Comparison of ENCODE assay signal across 8 cellular contexts in the genomic region with DNA sequence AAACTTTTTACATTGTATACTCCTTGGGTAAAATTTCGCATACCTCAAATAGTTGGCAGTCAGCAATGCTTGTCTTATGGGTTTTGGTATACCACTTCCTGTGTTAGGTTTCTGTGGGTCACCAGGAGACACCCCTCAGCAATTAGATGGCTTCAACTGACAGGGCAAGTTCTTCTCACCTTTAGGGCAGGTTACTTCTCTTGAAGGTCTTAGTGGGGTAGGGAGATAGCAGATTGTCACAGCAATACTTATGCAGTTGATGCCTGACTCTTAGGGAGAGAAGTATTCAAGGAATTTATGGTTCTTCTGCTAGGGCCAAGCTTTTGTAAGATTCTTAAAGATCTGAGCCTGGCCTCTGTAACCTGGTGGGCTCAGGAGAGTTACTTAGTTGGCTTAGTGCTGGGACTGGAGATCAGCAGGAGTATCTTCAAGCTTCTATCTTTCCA. TPM values are rescaled to one million over a fixed set of nuclear protein-coding genes. Genes with fewer than 3 reads are reported as not detected.
DNase-seq lines count a peak whose midpoint lies in the region; ATAC-seq and TF ChIP-seq lines count a peak whose summit lies in the region.

No MANE protein-coding gene starts in this region.

- H3K4me3 ChIP-seq in AG09309 (ENCODE audit: control insufficient read depth, low read depth, low read length), result no peak overlapping the region
- H3K4me3 ChIP-seq in astrocyte of the cerebellum (ENCODE audit: low read depth, low read length), result no peak overlapping the region
- H3K4me3 ChIP-seq in neural progenitor cell, result no peak overlapping the region
- no peak overlapping the region for H3K4me3 ChIP-seq in neuronal stem cell (ENCODE audit: low read length in 2 of 2)

- H3K14ac ChIP-seq in neuronal stem cell (ENCODE audit: low read length), result no peak overlapping the region

- H3K9ac ChIP-seq in neural progenitor cell, result no peak overlapping the region
- no peak overlapping the region for H3K9ac ChIP-seq in neuronal stem cell (ENCODE audit: low read depth, low read length, poor library complexity)

- no peak for TF ChIP-seq CTCF in AG09309 (IDR thresholded peaks at IDR 0.05; ENCODE audit: control insufficient read depth, insufficient read depth, low read depth, low read length, missing control alignments)
- no peak for TF ChIP-seq CTCF in astrocyte of the cerebellum (IDR thresholded peaks at IDR 0.05; ENCODE audit: low read depth, low read length, missing control alignments)
- no peak for TF ChIP-seq CTCF in neural progenitor cell (IDR thresholded peaks at IDR 0.05)

- H3K27me3 ChIP-seq in neural progenitor cell (no peaks in the 10 kb centered on the region), neuronal stem cell (ENCODE audit: control insufficient read depth in 3 of 3, insufficient read depth in 3 of 3, low read depth in 1 of 3, low read length in 3 of 3) (no peaks in the 10 kb centered on the region)

- H4K8ac ChIP-seq in neuronal stem cell (ENCODE audit: low read depth, low read length), result no peak overlapping the region

- no peak overlapping the region for H2BK12ac ChIP-seq in neuronal stem cell (ENCODE audit: low read length)

- DNase-seq in AG09309 (ENCODE audit: low read depth) (peak; percentile 2), HT1080 (ENCODE audit: low read depth) (peak; percentile 61), astrocyte of the cerebellum (ENCODE audit: low read depth) (peak; percentile 61), neural progenitor cell (ENCODE audit: low spot score) (peak; percentile 21), NCI-H510A (lab: John Stamatoyannopoulos, UW) (no peak), neuronal stem cell (ENCODE audit: low spot score) (no peak)
- DNase-seq in effector CD8-positive, alpha-beta T cell (lab: John Stamatoyannopoulos, UW), result no peak

- peaks cover 16% of the 10 kb centered on the region for H3F3A ChIP-seq in neural progenitor cell (ENCODE audit: low read depth)

- H3K23ac ChIP-seq in neuronal stem cell (ENCODE audit: low read depth, low read length, poor library complexity), result no peak overlapping the region

- in situ Hi-C loops in astrocyte of the cerebellum (cut with HindIII; ENCODE audit: low sequenced_read_pairs), result no loop called here

- no peak overlapping the region for H2BK15ac ChIP-seq in neuronal stem cell (ENCODE audit: low read length)

- peaks cover 7% of the 10 kb centered on the region for H3K4me1 ChIP-seq in neural progenitor cell
- peaks cover 0 to 3% of the 10 kb centered on the region in 2 donors for H3K4me1 ChIP-seq in neuronal stem cell (ENCODE audit: control insufficient read depth in 2 of 2, insufficient read depth in 1 of 2, low read depth in 1 of 2, low read length in 2 of 2)

- no peaks in the 10 kb centered on the region for H3K79me1 ChIP-seq in neuronal stem cell (ENCODE audit: low read depth, low read length)

- no peak overlapping the region for H2BK5ac ChIP-seq in neuronal stem cell (ENCODE audit: low read length)

- no peaks in the 10 kb centered on the region for H3K27me3 Mint-ChIP-seq in neural progenitor cell (ENCODE audit: insufficient read depth, low read depth)

- H3K27ac ChIP-seq in neural progenitor cell (no peak overlapping the region), neuronal stem cell (replicated peaks; ENCODE audit: low read length) (no peak overlapping the region)

- no peak overlapping the region for H3K4me3 Mint-ChIP-seq in neural progenitor cell

- peaks cover 100% of the 10 kb centered on the region for H3K79me2 ChIP-seq in neural progenitor cell (ENCODE audit: low read depth)

- H3K4me1 Mint-ChIP-seq in neural progenitor cell, result no peaks in the 10 kb centered on the region

- WGBS in neuronal stem cell (ENCODE audit: extremely low coverage in 2 of 2, insufficient read length in 2 of 2, insufficient replicate concordance in 1 of 2), 2 donors, result no CpG with 5 or more reads among the region's 1 CpG

- H3K4me2 ChIP-seq in neural progenitor cell (peak overlapping the region; percentile 4), neuronal stem cell (ENCODE audit: insufficient read depth, low read length, poor library complexity, severe bottlenecking) (no peak overlapping the region)

- no peak overlapping the region for H3K18ac ChIP-seq in neuronal stem cell (ENCODE audit: low read length)

- no peak overlapping the region for H2AK5ac ChIP-seq in neuronal stem cell (ENCODE audit: low read depth, low read length)

- H3K36me3 ChIP-seq in neural progenitor cell (no peaks in the 10 kb centered on the region), neuronal stem cell (replicated peaks in 1 of 2; ENCODE audit: control insufficient read depth in 2 of 2, insufficient read depth in 2 of 2, low read length in 2 of 2) (no peaks in the 10 kb centered on the region)

- H3K9me3 ChIP-seq in neural progenitor cell (ENCODE audit: low read depth), result no peaks in the 10 kb centered on the region
- H3K9me3 ChIP-seq in neuronal stem cell (replicated peaks in 1 of 2; ENCODE audit: control insufficient read depth in 2 of 2, insufficient read depth in 1 of 2, low read depth in 1 of 2, low read length in 2 of 2), result peaks cover 0 to 5% of the 10 kb centered on the region in 2 donors

- H4K20me1 ChIP-seq in neural progenitor cell (ENCODE audit: low read depth), result peaks cover 61% of the 10 kb centered on the region

- peak; percentile 87 for ATAC-seq in GM19452 (IDR thresholded peaks at IDR 0.05; ENCODE audit: unreplicated experiment)

- H3K9me3 Mint-ChIP-seq in neural progenitor cell, result peaks cover 16% of the 10 kb centered on the region

- no peak overlapping the region for H2BK120ac ChIP-seq in neuronal stem cell (ENCODE audit: low read depth, low read length)

- H2AFZ ChIP-seq in neural progenitor cell (replicated peaks), result no peak overlapping the region
- H2AFZ ChIP-seq in neuronal stem cell (ENCODE audit: low read length), result no peak overlapping the region

- H3K4ac ChIP-seq in neuronal stem cell (ENCODE audit: low read length), result no peak overlapping the region

- H3K36me3 Mint-ChIP-seq in neural progenitor cell, result peaks cover 11% of the 10 kb centered on the region

- no peak overlapping the region for H3K27ac Mint-ChIP-seq in neural progenitor cell

- no peak overlapping the region for H4K91ac ChIP-seq in neuronal stem cell (ENCODE audit: low read depth, low read length, poor library complexity)

RNA-seq across cellular contexts. Expression of a gene that starts 42.9 kb away (rescaled TPM):
- 19.0 and 30.0 TPM in 2 replicates for total RNA-seq in HT1080 (2014; rRNA removed; shearing (Covaris generic))
- 19.0 and 21.0 TPM in 2 replicates for polyA plus RNA-seq in HT1080 (2015; cell fraction: cytosol; rRNA removed)
- polyA plus RNA-seq in HT1080 (2015; cell fraction: nucleus; rRNA removed), result 40.8 and 44.4 TPM in 2 replicates
- total RNA-seq in neural progenitor cell (ENCODE audit: low replicate concordance), result 40.7 and 60.9 TPM in 2 replicates
- 14.0 TPM for polyA plus RNA-seq in neuronal stem cell (2013, experiment 1 of 2)
- 14.8 TPM for polyA plus RNA-seq in neuronal stem cell (2013, experiment 2 of 2)

Comparison
In these comparisons a context has a peak if more than half of its experiments do, and no peak if none do; other contexts are left out.
1. DNase-seq: peak in AG09309 (single experiment), HT1080 (single experiment), astrocyte of the cerebellum (single experiment) and neural progenitor cell (single experiment); none in effector CD8-positive, alpha-beta T cell (single experiment), NCI-H510A (single experiment) and neuronal stem cell (single experiment).